Comparison of ENCODE assay signal across 1 cellular context in genomic region chr5:138752341-138752950, GRCh38.
TF ChIP-seq lines count a peak whose summit lies in the region.

No MANE protein-coding gene starts in this region.

TF ChIP-seq in GM23338, 12 proteins besides CTCF, POLR2A, EP300 and RAD21 (continued from another document):
- TF ChIP-seq ZNF462 (CRISPR knock-in tag; IDR thresholded peaks at IDR 0.05), result no peak
- TF ChIP-seq CREB1 (CRISPR knock-in tag; IDR thresholded peaks at IDR 0.05; ENCODE audit: low read depth), result no peak
- TF ChIP-seq EZH2 (IDR thresholded peaks at IDR 0.05; ENCODE audit: low read depth, unreplicated experiment), result no peak
